Comparison of ENCODE assay signal across 2 cellular contexts in the genomic region with DNA sequence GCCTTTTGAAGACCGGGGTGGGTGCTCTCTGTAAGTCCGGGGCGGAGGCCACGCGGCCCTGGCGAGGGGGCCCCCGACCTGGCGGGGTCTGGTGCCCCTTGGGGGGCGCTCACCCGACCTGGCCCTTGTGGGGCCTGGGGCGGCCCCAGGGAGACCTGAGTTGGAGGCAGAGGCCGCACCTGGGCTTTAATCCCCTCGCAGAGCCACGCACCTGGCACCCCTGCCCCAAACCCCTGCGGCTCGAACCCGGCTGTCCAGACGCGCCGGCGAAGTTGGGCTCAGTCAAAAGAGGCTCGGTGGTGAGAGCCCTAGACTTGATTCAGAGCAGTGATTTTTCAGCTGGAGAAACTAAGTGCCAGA.
TF ChIP-seq lines count a peak whose summit lies in the region.

No MANE protein-coding gene starts in this region.

TF ChIP-seq in IMR-90, 13 proteins besides CTCF, POLR2A, EP300 and RAD21:
- TF ChIP-seq CEBPB (IDR thresholded peaks at IDR 0.05; ENCODE audit: low read depth, low read length) = no peak
- no peak for TF ChIP-seq RCOR1 (IDR thresholded peaks at IDR 0.05; ENCODE audit: insufficient replicate concordance, low read length)
- no peak for TF ChIP-seq FOS (IDR thresholded peaks at IDR 0.05; ENCODE audit: low read depth, low read length)
- TF ChIP-seq, protein P1, sequence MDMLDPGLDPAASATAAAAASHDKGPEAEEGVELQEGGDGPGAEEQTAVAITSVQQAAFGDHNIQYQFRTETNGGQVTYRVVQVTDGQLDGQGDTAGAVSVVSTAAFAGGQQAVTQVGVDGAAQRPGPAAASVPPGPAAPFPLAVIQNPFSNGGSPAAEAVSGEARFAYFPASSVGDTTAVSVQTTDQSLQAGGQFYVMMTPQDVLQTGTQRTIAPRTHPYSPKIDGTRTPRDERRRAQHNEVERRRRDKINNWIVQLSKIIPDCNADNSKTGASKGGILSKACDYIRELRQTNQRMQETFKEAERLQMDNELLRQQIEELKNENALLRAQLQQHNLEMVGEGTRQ (IDR thresholded peaks at IDR 0.05; ENCODE audit: low read depth, low read length) = no peak
- no peak for TF ChIP-seq NFE2L2 (IDR thresholded peaks at IDR 0.05; ENCODE audit: low read depth, low read length)
- TF ChIP-seq MAZ (IDR thresholded peaks at IDR 0.05; ENCODE audit: borderline replicate concordance, low read depth, low read length) = no peak

TF ChIP-seq in endothelial cell of umbilical vein, 7 proteins besides CTCF, POLR2A, EP300 and RAD21:
- TF ChIP-seq FOS (IDR thresholded peaks at IDR 0.05; ENCODE audit: borderline replicate concordance, insufficient read depth, low read length) (no peak), POLR2AphosphoS5 (IDR thresholded peaks at IDR 0.05; ENCODE audit: insufficient read depth, low read depth, low read length) (no peak), GATA2 (IDR thresholded peaks at IDR 0.05; ENCODE audit: insufficient read depth, insufficient read length, low read depth, low read length) (no peak), JUN (IDR thresholded peaks at IDR 0.05; ENCODE audit: borderline replicate concordance, insufficient read depth, insufficient read length, low read depth) (no peak), MAX (IDR thresholded peaks at IDR 0.05; ENCODE audit: insufficient read depth, insufficient read length) (no peak), EZH2 (IDR thresholded peaks at IDR 0.05; ENCODE audit: borderline replicate concordance, low read depth, low read length, severe bottlenecking) (no peak), MYC (IDR thresholded peaks at IDR 0.05; ENCODE audit: low read depth, low read length) (no peak)
